In genomic region chr10:60707841-60708240, GRCh38 we compare ENCODE assay signal across 17 cellular contexts.
DNase-seq lines count a peak whose midpoint lies in the region; ATAC-seq, FAIRE-seq and TF ChIP-seq lines count a peak whose summit lies in the region.
"Had no signal": no experiment of that assay in that cellular context is flagged by ENCODE, and none has a peak within 500 bp of the region (broad histone marks: within the 10 kb centered on the region; RNA-seq: fewer than 3 reads in every experiment).

No MANE protein-coding gene starts in this region.

- H3K4me1 Mint-ChIP-seq in activated CD4-positive, alpha-beta T cell treated with anti-CD3 and anti-CD28 coated beads, Interleukin-2, amount 10 ng/mL, durations not matched to agents 7 days and 5 days: peaks cover 48% of the 10 kb centered on the region
- peaks cover 51% of the 10 kb centered on the region for H3K4me1 Mint-ChIP-seq in activated CD4-positive, alpha-beta memory T cell treated with anti-CD3 and anti-CD28 coated beads for 36 hours (ENCODE audit: low read depth)
- H3K4me1 Mint-ChIP-seq in mesothelial cell of epicardium: peaks cover 22% of the 10 kb centered on the region

- H3K9me3 ChIP-seq in testis: no peaks in the 10 kb centered on the region
- H3K9me3 ChIP-seq: BLaER1, MG63 had no signal

- POLR2A ChIA-PET in activated CD4-positive, alpha-beta T cell treated with anti-CD3 and anti-CD28 coated beads, Interleukin-2, amount 10 ng/mL, durations not matched to agents 7 days and 5 days (lab: Charles Lee): no interaction called here
- POLR2A ChIA-PET in activated CD4-positive, alpha-beta memory T cell treated with anti-CD3 and anti-CD28 coated beads for 36 hours (lab: Charles Lee): no interaction called here

- TF ChIP-seq POLR2A in H54 (IDR thresholded peaks at IDR 0.05; ENCODE audit: low read depth, low read length): no peak
- no peak for TF ChIP-seq POLR2A in testis (IDR thresholded peaks at IDR 0.05)

- no peak overlapping the region for H3K27ac ChIP-seq in testis
- H3K27ac ChIP-seq: BLaER1, KMS-11 had no signal

- H3K27ac Mint-ChIP-seq in activated CD4-positive, alpha-beta T cell treated with anti-CD3 and anti-CD28 coated beads, Interleukin-2, amount 10 ng/mL, durations not matched to agents 7 days and 5 days: peak overlapping the region; percentile 77
- H3K27ac Mint-ChIP-seq in activated CD4-positive, alpha-beta memory T cell treated with anti-CD3 and anti-CD28 coated beads for 36 hours: peak overlapping the region; percentile 76
- peak overlapping the region; percentile 14 for H3K27ac Mint-ChIP-seq in mesothelial cell of epicardium

- TF ChIP-seq CTCF in mesothelial cell of epicardium (IDR thresholded peaks at IDR 0.05; ENCODE audit: unreplicated experiment) (no peak), testis (IDR thresholded peaks at IDR 0.05) (no peak)

- peaks cover 28% of the 10 kb centered on the region for H3K9me3 Mint-ChIP-seq in activated CD4-positive, alpha-beta T cell treated with anti-CD3 and anti-CD28 coated beads, Interleukin-2, amount 10 ng/mL, durations not matched to agents 7 days and 5 days
- H3K9me3 Mint-ChIP-seq in activated CD4-positive, alpha-beta memory T cell treated with anti-CD3 and anti-CD28 coated beads for 36 hours: no peaks in the 10 kb centered on the region
- H3K9me3 Mint-ChIP-seq in mesothelial cell of epicardium: peaks cover 34% of the 10 kb centered on the region

- intact Hi-C loops in activated CD4-positive, alpha-beta memory T cell treated with anti-CD3 and anti-CD28 coated beads for 36 hours (cut with micrococcal nuclease): loop anchor here (1.0 kb wide), 1 partner anchor 24 kb away; no protein-coding TSS in a partner anchor
- intact Hi-C loops in testis (cut with DNase I; ENCODE audit: low total_unique reads): no loop called here

- CTCF ChIA-PET in activated CD4-positive, alpha-beta T cell treated with anti-CD3 and anti-CD28 coated beads, Interleukin-2, amount 10 ng/mL, durations not matched to agents 7 days and 5 days (lab: Charles Lee): interaction anchor here (0.7 kb wide), 1 partner anchor 22 kb away, joined by 4 read pairs; no protein-coding TSS in a partner anchor
- CTCF ChIA-PET in activated CD4-positive, alpha-beta memory T cell treated with anti-CD3 and anti-CD28 coated beads for 36 hours (lab: Charles Lee): no interaction called here

- FAIRE-seq in H54 (lab: Jason Lieb, UNC): peak; percentile 60
- FAIRE-seq: GM12892 had no signal

- no peaks in the 10 kb centered on the region for H3K27me3 ChIP-seq in testis
- H3K27me3 ChIP-seq: BLaER1, MG63 had no signal

- WGBS in testis, 2 donors: 74 to 85% methylated on average over 4 of the region's 4 CpGs

- H3K4me1 ChIP-seq in testis: no peaks in the 10 kb centered on the region
- H3K4me1 ChIP-seq: BLaER1 had no signal

- no peak for ATAC-seq in GM19328 (IDR thresholded peaks at IDR 0.05; ENCODE audit: unreplicated experiment)

- H3K36me3 ChIP-seq in testis (ENCODE audit: low read depth, missing control alignments): no peaks in the 10 kb centered on the region
- H3K36me3 ChIP-seq: BLaER1, MG63 had no signal

- no peak for DNase-seq in activated CD4-positive, alpha-beta T cell treated with anti-CD3 and anti-CD28 coated beads, Interleukin-2, amount 10 ng/mL, durations not matched to agents 7 days and 5 days
- DNase-seq in activated CD4-positive, alpha-beta T cell treated with anti-CD3 and anti-CD28 coated beads for 4 hours: no peak
- DNase-seq in H54 (ENCODE audit: insufficient read length, low spot score) (no peak), mesothelial cell of epicardium (ENCODE audit: low spot score in 2 of 2, unreplicated experiment in 2 of 2) (no peak), testis (no peak), kidney tubule cell (ENCODE audit: low spot score) (no peak)
- DNase-seq in activated CD4-positive, alpha-beta memory T cell treated with anti-CD3 and anti-CD28 coated beads for 36 hours: no peak
- DNase-seq: GOT3, MG63, NCI-H1092, NCI-H146, NCI-H2081, NCI-H524 had no signal

- H3K4me3 Mint-ChIP-seq in activated CD4-positive, alpha-beta T cell treated with anti-CD3 and anti-CD28 coated beads, Interleukin-2, amount 10 ng/mL, durations not matched to agents 7 days and 5 days: no peak overlapping the region
- no peak overlapping the region for H3K4me3 Mint-ChIP-seq in activated CD4-positive, alpha-beta memory T cell treated with anti-CD3 and anti-CD28 coated beads for 36 hours
- H3K4me3 Mint-ChIP-seq in mesothelial cell of epicardium: no peak overlapping the region

- H3K27me3 Mint-ChIP-seq in activated CD4-positive, alpha-beta T cell treated with anti-CD3 and anti-CD28 coated beads, Interleukin-2, amount 10 ng/mL, durations not matched to agents 7 days and 5 days: no peaks in the 10 kb centered on the region
- H3K27me3 Mint-ChIP-seq in activated CD4-positive, alpha-beta memory T cell treated with anti-CD3 and anti-CD28 coated beads for 36 hours: no peaks in the 10 kb centered on the region
- no peaks in the 10 kb centered on the region for H3K27me3 Mint-ChIP-seq in mesothelial cell of epicardium (ENCODE audit: low read depth)

- H3K36me3 Mint-ChIP-seq in activated CD4-positive, alpha-beta T cell treated with anti-CD3 and anti-CD28 coated beads, Interleukin-2, amount 10 ng/mL, durations not matched to agents 7 days and 5 days (ENCODE audit: low read depth): peaks cover 50% of the 10 kb centered on the region
- peaks cover 2% of the 10 kb centered on the region for H3K36me3 Mint-ChIP-seq in activated CD4-positive, alpha-beta memory T cell treated with anti-CD3 and anti-CD28 coated beads for 36 hours
- H3K36me3 Mint-ChIP-seq in mesothelial cell of epicardium: peaks cover 35% of the 10 kb centered on the region

- no peak overlapping the region for H3K4me3 ChIP-seq in testis
- H3K4me3 ChIP-seq: BLaER1, MG63 had no signal

Comparison
In these comparisons a context has a peak if more than half of its experiments do, and no peak if none do; other contexts are left out.
1. H3K27ac Mint-ChIP-seq: peak in every context shown above with its lines; median percentile 77 in activated CD4-positive, alpha-beta T cell treated with anti-CD3 and anti-CD28 coated beads, Interleukin-2, amount 10 ng/mL, durations not matched to agents 7 days and 5 days; 76 in activated CD4-positive, alpha-beta memory T cell treated with anti-CD3 and anti-CD28 coated beads for 36 hours; 14 in mesothelial cell of epicardium.